ENCODE assay signal across 20 cellular contexts in genomic region chr18:70310560-70311320, GRCh38.
"Had no signal": no experiment of that assay in that cellular context is flagged by ENCODE, and none has a peak within 500 bp of the region (broad histone marks: within the 10 kb centered on the region; RNA-seq: fewer than 3 reads in every experiment).

No MANE protein-coding gene starts in this region.

- H3K27me3 Mint-ChIP-seq: activated naive CD8-positive, alpha-beta T cell treated with anti-CD3 and anti-CD28 coated beads for 36 hours had no signal

- H2AFZ ChIP-seq: parathyroid adenoma had no signal

- H3K4me3 Mint-ChIP-seq: activated CD4-positive, alpha-beta memory T cell treated with anti-CD3 and anti-CD28 coated beads for 36 hours; activated naive CD8-positive, alpha-beta T cell treated with anti-CD3 and anti-CD28 coated beads for 36 hours; activated T-cell treated with anti-CD3 and anti-CD28 coated beads, Interleukin-2, amount 50 U/mL, for 4 hours; mesothelial cell of epicardium had no signal

- H3K36me3 ChIP-seq: gastroesophageal sphincter, lower lobe of right lung, stomach, thoracic aorta, vagina had no signal

- H3K4me3 ChIP-seq: gastroesophageal sphincter, lower lobe of right lung, stomach, thoracic aorta, vagina had no signal

- H3K27ac ChIP-seq: gastroesophageal sphincter, lower lobe of right lung, parathyroid adenoma, stomach, thoracic aorta, vagina had no signal

- H3K27me3 ChIP-seq: gastroesophageal sphincter, stomach, vagina had no signal

- H3K4me1 Mint-ChIP-seq: activated naive CD8-positive, alpha-beta T cell treated with anti-CD3 and anti-CD28 coated beads for 36 hours; mesothelial cell of epicardium had no signal

- ATAC-seq: activated T-cell treated with anti-CD3 and anti-CD28 coated beads, Interleukin-2, amount 50 U/mL, for 4 hours; gastroesophageal sphincter had no signal

- FAIRE-seq: keratinocyte had no signal

- H3K4me1 ChIP-seq: parathyroid adenoma had no signal

- H3K36me3 Mint-ChIP-seq: activated naive CD8-positive, alpha-beta T cell treated with anti-CD3 and anti-CD28 coated beads for 36 hours had no signal

- H3K9ac ChIP-seq: parathyroid adenoma had no signal

- DNase-seq: activated CD4-positive, alpha-beta memory T cell treated with anti-CD3 and anti-CD28 coated beads for 36 hours; activated CD4-positive, alpha-beta T cell treated with anti-CD3 and anti-CD28 coated beads for 1 hour; activated gamma-delta T cell treated with Interleukin-2 at 50 U/mL for 16 hours; activated naive CD8-positive, alpha-beta T cell treated with anti-CD3 and anti-CD28 coated beads for 36 hours; activated T-cell treated with anti-CD3 and anti-CD28 coated beads, Interleukin-2, amount 50 U/mL, for 4 hours; aorta; cortex of kidney; effector CD8-positive, alpha-beta T cell; lower lobe of right lung; retina; stimulated activated CD4-positive, alpha-beta T cell treated with anti-CD3 and anti-CD28 coated beads, Interleukin-15, amount 100 ng/mL, for 24 hours; stimulated activated CD4-positive, alpha-beta T cell treated with anti-CD3 and anti-CD28 coated beads, Interleukin-4, amount 100 ng/mL, for 4 hours; stomach; T-helper 9 cell had no signal

- H3K27ac Mint-ChIP-seq: activated CD4-positive, alpha-beta memory T cell treated with anti-CD3 and anti-CD28 coated beads for 36 hours; activated naive CD8-positive, alpha-beta T cell treated with anti-CD3 and anti-CD28 coated beads for 36 hours; mesothelial cell of epicardium had no signal

- H3K9me3 ChIP-seq: lower lobe of right lung, stomach, thoracic aorta, vagina had no signal
